Comparison of ENCODE assay signal across 33 cellular contexts in genomic region chr3:192821161-192821560, GRCh38.
"Had no signal": no experiment of that assay in that cellular context is flagged by ENCODE, and none has a peak within 500 bp of the region (broad histone marks: within the 10 kb centered on the region; RNA-seq: fewer than 3 reads in every experiment).

No MANE protein-coding gene starts in this region.

- H3K27ac Mint-ChIP-seq: activated B cell treated with CpG ODN at 0.5 μM for 24 hours; activated CD4-positive, alpha-beta memory T cell treated with anti-CD3 and anti-CD28 coated beads, Interleukin-2, amount 10 ng/mL, durations not matched to agents 7 days and 5 days; activated naive CD4-positive, alpha-beta T cell treated with anti-CD3 and anti-CD28 coated beads for 36 hours; activated naive CD4-positive, alpha-beta T cell treated with anti-CD3 and anti-CD28 coated beads, Interleukin-2, amount 50 U/mL, for 24 hours; activated naive CD8-positive, alpha-beta T cell treated with anti-CD3 and anti-CD28 coated beads for 36 hours; activated naive CD8-positive, alpha-beta T cell treated with anti-CD3 and anti-CD28 coated beads, Interleukin-2, amount 50 U/mL, for 24 hours; activated T-cell treated with anti-CD3 and anti-CD28 coated beads, Interleukin-2, amount 50 U/mL, for 24 hours; activated T-cell treated with anti-CD3 and anti-CD28 coated beads, Interleukin-2, amount 50 U/mL, for 72 hours; activated T-helper 2 cell treated with anti-CD3 and anti-CD28 coated beads, Interferon-gamma antibody, Interleukin-2, Interleukin-4, amounts not matched to agents 10 μg/mL and 5 μg/mL and 100 μg/mL, durations not matched to agents 14 hours and 24 hours and 36 hours; T-cell; T-helper 2 cell treated with Interferon-gamma antibody and Interleukin-4, amounts not matched to agents 5 μg/mL and 100 μg/mL, for 36 hours had no signal

- H3K36me3 ChIP-seq: adrenal gland, esophagus squamous epithelium, gastroesophageal sphincter, WERI-Rb-1 had no signal

- H3K9me3 ChIP-seq: adrenal gland, body of pancreas, esophagus squamous epithelium, gastroesophageal sphincter had no signal

- H3K4me3 Mint-ChIP-seq: activated B cell treated with CpG ODN at 0.5 μM for 24 hours; activated CD4-positive, alpha-beta memory T cell treated with anti-CD3 and anti-CD28 coated beads, Interleukin-2, amount 10 ng/mL, durations not matched to agents 7 days and 5 days; activated naive CD4-positive, alpha-beta T cell treated with anti-CD3 and anti-CD28 coated beads for 36 hours; activated naive CD4-positive, alpha-beta T cell treated with anti-CD3 and anti-CD28 coated beads, Interleukin-2, amount 50 U/mL, for 24 hours; activated naive CD8-positive, alpha-beta T cell treated with anti-CD3 and anti-CD28 coated beads for 36 hours; activated naive CD8-positive, alpha-beta T cell treated with anti-CD3 and anti-CD28 coated beads, Interleukin-2, amount 50 U/mL, for 24 hours; activated T-cell treated with anti-CD3 and anti-CD28 coated beads, Interleukin-2, amount 50 U/mL, for 24 hours; activated T-cell treated with anti-CD3 and anti-CD28 coated beads, Interleukin-2, amount 50 U/mL, for 72 hours; T-cell; T-helper 2 cell treated with Interferon-gamma antibody and Interleukin-4, amounts not matched to agents 5 μg/mL and 100 μg/mL, for 36 hours had no signal

- H3K27ac ChIP-seq: adrenal gland, body of pancreas, epithelial cell of prostate, esophagus squamous epithelium, gastroesophageal sphincter, WERI-Rb-1 had no signal

- H3K27me3 ChIP-seq: adrenal gland, body of pancreas, esophagus squamous epithelium, gastroesophageal sphincter had no signal

- H3K4me1 Mint-ChIP-seq: activated B cell treated with CpG ODN at 0.5 μM for 24 hours had no signal

- DNase-seq: activated B cell treated with CpG ODN at 0.5 μM for 24 hours; activated CD4-positive, alpha-beta memory T cell treated with anti-CD3 and anti-CD28 coated beads, Interleukin-2, amount 10 ng/mL, durations not matched to agents 7 days and 5 days; activated CD4-positive, alpha-beta T cell treated with anti-CD3 and anti-CD28 coated beads for 48 hours; activated CD4-positive, alpha-beta T cell treated with anti-CD3 and anti-CD28 coated beads, Interleukin-2, amount 50 U/mL, for 4 hours; activated CD8-positive, alpha-beta memory T cell treated with anti-CD3 and anti-CD28 coated beads, Interleukin-2, amount 50 U/mL, for 48 hours; activated effector memory CD4-positive, alpha-beta T cell treated with anti-CD3 and anti-CD28 coated beads, Interleukin-2, amount 50 U/mL, for 16 hours; activated naive CD4-positive, alpha-beta T cell treated with anti-CD3 and anti-CD28 coated beads for 36 hours; activated naive CD8-positive, alpha-beta T cell treated with anti-CD3 and anti-CD28 coated beads for 36 hours; activated naive CD8-positive, alpha-beta T cell treated with anti-CD3 and anti-CD28 coated beads, Interleukin-2, amount 50 U/mL, for 24 hours; activated T-cell treated with anti-CD3 and anti-CD28 coated beads for 4 hours; activated T-cell treated with anti-CD3 and anti-CD28 coated beads, Interleukin-2, amount 50 U/mL, for 24 hours; activated T-cell treated with anti-CD3 and anti-CD28 coated beads, Interleukin-2, amount 50 U/mL, for 72 hours; adrenal gland; amygdala; aorta; body of pancreas; caudate nucleus; cortex of kidney; dermis blood vessel endothelial cell; effector CD4-positive, alpha-beta T cell; esophagus squamous epithelium; foreskin melanocyte; head of caudate nucleus; SW 1271; T-cell; T1000; WERI-Rb-1 had no signal

- H3K36me3 Mint-ChIP-seq: activated naive CD4-positive, alpha-beta T cell treated with anti-CD3 and anti-CD28 coated beads, Interleukin-2, amount 50 U/mL, for 24 hours; activated naive CD8-positive, alpha-beta T cell treated with anti-CD3 and anti-CD28 coated beads for 36 hours; T-cell had no signal

- H3K4me3 ChIP-seq: adrenal gland, body of pancreas, esophagus squamous epithelium, gastroesophageal sphincter had no signal

- H3K9me3 Mint-ChIP-seq: activated B cell treated with CpG ODN at 0.5 μM for 24 hours; activated naive CD4-positive, alpha-beta T cell treated with anti-CD3 and anti-CD28 coated beads for 36 hours; activated naive CD4-positive, alpha-beta T cell treated with anti-CD3 and anti-CD28 coated beads, Interleukin-2, amount 50 U/mL, for 24 hours; activated naive CD8-positive, alpha-beta T cell treated with anti-CD3 and anti-CD28 coated beads for 36 hours; activated naive CD8-positive, alpha-beta T cell treated with anti-CD3 and anti-CD28 coated beads, Interleukin-2, amount 50 U/mL, for 24 hours; activated T-cell treated with anti-CD3 and anti-CD28 coated beads, Interleukin-2, amount 50 U/mL, for 24 hours; activated T-helper 2 cell treated with anti-CD3 and anti-CD28 coated beads, Interferon-gamma antibody, Interleukin-2, Interleukin-4, amounts not matched to agents 10 μg/mL and 5 μg/mL and 100 μg/mL, durations not matched to agents 14 hours and 24 hours and 36 hours; T-cell; T-helper 2 cell treated with Interferon-gamma antibody and Interleukin-4, amounts not matched to agents 5 μg/mL and 100 μg/mL, for 36 hours had no signal

- H3K27me3 Mint-ChIP-seq: activated CD4-positive, alpha-beta memory T cell treated with anti-CD3 and anti-CD28 coated beads, Interleukin-2, amount 10 ng/mL, durations not matched to agents 7 days and 5 days; activated naive CD4-positive, alpha-beta T cell treated with anti-CD3 and anti-CD28 coated beads, Interleukin-2, amount 50 U/mL, for 24 hours; activated naive CD8-positive, alpha-beta T cell treated with anti-CD3 and anti-CD28 coated beads for 36 hours; activated naive CD8-positive, alpha-beta T cell treated with anti-CD3 and anti-CD28 coated beads, Interleukin-2, amount 50 U/mL, for 24 hours; T-cell had no signal

- ATAC-seq: activated CD4-positive, CD25-positive, alpha-beta regulatory T cell treated with anti-CD3 and anti-CD28 coated beads, Interleukin-2, amount 50 U/mL, for 24 hours; activated naive CD8-positive, alpha-beta T cell treated with anti-CD3 and anti-CD28 coated beads, Interleukin-2, amount 50 U/mL, for 24 hours; activated T-cell treated with anti-CD3 and anti-CD28 coated beads, Interleukin-2, amount 50 U/mL, for 72 hours; body of pancreas; gastroesophageal sphincter; T-cell had no signal
